In genomic region chr5:10627185-10628115, GRCh38 we compare ENCODE assay signal across 1 cellular context.
TF ChIP-seq lines count a peak whose summit lies in the region.

No MANE protein-coding gene starts in this region.

TF ChIP-seq in HepG2, 621 proteins besides CTCF, POLR2A, EP300 and RAD21 (continued from another document and continues in another):
- TF ChIP-seq ZHX2 (IDR thresholded peaks at IDR 0.05; ENCODE audit: low read depth) (no peak), ZHX2 (CRISPR knock-in tag; IDR thresholded peaks at IDR 0.05; ENCODE audit: borderline replicate concordance) (no peak), HMGXB4 (CRISPR knock-in tag; IDR thresholded peaks at IDR 0.05; ENCODE audit: borderline replicate concordance in 1 of 2, low read depth in 1 of 2) (0 out of 4 replicates have a peak, but pooled peaks of 1 of the 2 experiments have one; percentile 30), ARNT2 (CRISPR knock-in tag; IDR thresholded peaks at IDR 0.05; ENCODE audit: low read depth) (0 out of 2 replicates have a peak, but pooled peaks have one; percentile 33), RARA (CRISPR knock-in tag; IDR thresholded peaks at IDR 0.05) (no peak), REPIN1 (CRISPR knock-in tag; IDR thresholded peaks at IDR 0.05; ENCODE audit: borderline replicate concordance, low read depth) (peak; percentile 22; the same call in 1 of the 2 replicates), KDM6A (CRISPR knock-in tag; IDR thresholded peaks at IDR 0.05; ENCODE audit: low read depth) (no peak), JUND (CRISPR knock-in tag; IDR thresholded peaks at IDR 0.05) (no peak), HNRNPUL1 (IDR thresholded peaks at IDR 0.05; ENCODE audit: low read depth, low read length) (no peak), ZNF264 (CRISPR knock-in tag; IDR thresholded peaks at IDR 0.05) (no peak), XRCC5 (optimal IDR thresholded peaks at IDR 0.05; ENCODE audit: low read length) (peak; percentile 56), KMT2B (CRISPR knock-in tag; IDR thresholded peaks at IDR 0.05) (no peak), ATF7-NPFF (CRISPR knock-in tag; IDR thresholded peaks at IDR 0.05; ENCODE audit: low read depth) (no peak), IRF9 (CRISPR knock-in tag; IDR thresholded peaks at IDR 0.05; ENCODE audit: borderline replicate concordance) (no peak), FOSL2 (CRISPR knock-in tag; IDR thresholded peaks at IDR 0.05) (peak; percentile 30; the same call in 1 of the 2 replicates), TEAD3 (CRISPR knock-in tag; optimal IDR thresholded peaks at IDR 0.05; ENCODE audit: borderline replicate concordance) (peak; percentile 87), MTF1 (CRISPR knock-in tag; IDR thresholded peaks at IDR 0.05) (no peak), BORCS8-MEF2B (CRISPR knock-in tag; IDR thresholded peaks at IDR 0.05) (peak; percentile 46; the same call in 1 of the 2 replicates), SP2 (CRISPR knock-in tag; IDR thresholded peaks at IDR 0.05) (no peak), MEIS2 (CRISPR knock-in tag; IDR thresholded peaks at IDR 0.05) (0 out of 2 replicates have a peak, but pooled peaks have one; percentile 32), PHF21A (CRISPR knock-in tag; IDR thresholded peaks at IDR 0.05) (peak; percentile 37; the same call in 1 of the 2 replicates), TARDBP (CRISPR knock-in tag; IDR thresholded peaks at IDR 0.05) (0 out of 2 replicates have a peak, but pooled peaks have one; percentile 36), E2F1 (CRISPR knock-in tag; IDR thresholded peaks at IDR 0.05) (no peak), ZNF687 (CRISPR knock-in tag; IDR thresholded peaks at IDR 0.05) (peak; percentile 45), ZNF205 (CRISPR knock-in tag; IDR thresholded peaks at IDR 0.05) (no peak), RORA (CRISPR knock-in tag; IDR thresholded peaks at IDR 0.05) (no peak), SOX6 (IDR thresholded peaks at IDR 0.05) (no peak), SOX6 (CRISPR knock-in tag; IDR thresholded peaks at IDR 0.05) (no peak), ZNF33A (CRISPR knock-in tag; IDR thresholded peaks at IDR 0.05; ENCODE audit: borderline replicate concordance) (no peak), ZNF652 (CRISPR knock-in tag; IDR thresholded peaks at IDR 0.05; ENCODE audit: borderline replicate concordance, low read depth) (0 out of 2 replicates have a peak, but pooled peaks have one; percentile 15), ZNF615 (CRISPR knock-in tag; IDR thresholded peaks at IDR 0.05; ENCODE audit: borderline replicate concordance) (peak; percentile 22; the same call in 1 of the 2 replicates), MYC (CRISPR knock-in tag; IDR thresholded peaks at IDR 0.05; ENCODE audit: borderline replicate concordance) (peak; percentile 52; the same call in 1 of the 2 replicates)
- TF ChIP-seq, protein P1, sequence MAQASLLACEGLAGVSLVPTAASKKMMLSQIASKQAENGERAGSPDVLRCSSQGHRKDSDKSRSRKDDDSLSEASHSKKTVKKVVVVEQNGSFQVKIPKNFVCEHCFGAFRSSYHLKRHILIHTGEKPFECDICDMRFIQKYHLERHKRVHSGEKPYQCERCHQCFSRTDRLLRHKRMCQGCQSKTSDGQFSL (CRISPR knock-in tag; IDR thresholded peaks at IDR 0.05), result no peak
- TF ChIP-seq, protein P2, sequence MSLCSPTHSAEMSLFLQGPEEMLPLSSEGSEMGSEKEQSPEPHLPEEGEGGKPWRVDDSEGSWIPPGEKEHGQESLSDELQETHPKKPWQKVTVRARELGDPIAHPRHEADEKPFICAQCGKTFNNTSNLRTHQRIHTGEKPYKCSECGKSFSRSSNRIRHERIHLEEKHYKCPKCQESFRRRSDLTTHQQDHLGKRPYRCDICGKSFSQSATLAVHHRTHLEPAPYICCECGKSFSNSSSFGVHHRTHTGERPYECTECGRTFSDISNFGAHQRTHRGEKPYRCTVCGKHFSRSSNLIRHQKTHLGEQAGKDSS (CRISPR knock-in tag; IDR thresholded peaks at IDR 0.05; ENCODE audit: borderline replicate concordance, low read depth), result no peak
- TF ChIP-seq, protein P3, sequence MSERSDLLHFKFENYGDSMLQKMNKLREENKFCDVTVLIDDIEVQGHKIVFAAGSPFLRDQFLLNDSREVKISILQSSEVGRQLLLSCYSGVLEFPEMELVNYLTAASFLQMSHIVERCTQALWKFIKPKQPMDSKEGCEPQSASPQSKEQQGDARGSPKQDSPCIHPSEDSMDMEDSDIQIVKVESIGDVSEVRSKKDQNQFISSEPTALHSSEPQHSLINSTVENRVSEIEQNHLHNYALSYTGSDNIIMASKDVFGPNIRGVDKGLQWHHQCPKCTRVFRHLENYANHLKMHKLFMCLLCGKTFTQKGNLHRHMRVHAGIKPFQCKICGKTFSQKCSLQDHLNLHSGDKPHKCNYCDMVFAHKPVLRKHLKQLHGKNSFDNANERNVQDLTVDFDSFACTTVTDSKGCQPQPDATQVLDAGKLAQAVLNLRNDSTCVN (CRISPR knock-in tag; IDR thresholded peaks at IDR 0.05; ENCODE audit: borderline replicate concordance), result no peak
- TF ChIP-seq, protein P4, sequence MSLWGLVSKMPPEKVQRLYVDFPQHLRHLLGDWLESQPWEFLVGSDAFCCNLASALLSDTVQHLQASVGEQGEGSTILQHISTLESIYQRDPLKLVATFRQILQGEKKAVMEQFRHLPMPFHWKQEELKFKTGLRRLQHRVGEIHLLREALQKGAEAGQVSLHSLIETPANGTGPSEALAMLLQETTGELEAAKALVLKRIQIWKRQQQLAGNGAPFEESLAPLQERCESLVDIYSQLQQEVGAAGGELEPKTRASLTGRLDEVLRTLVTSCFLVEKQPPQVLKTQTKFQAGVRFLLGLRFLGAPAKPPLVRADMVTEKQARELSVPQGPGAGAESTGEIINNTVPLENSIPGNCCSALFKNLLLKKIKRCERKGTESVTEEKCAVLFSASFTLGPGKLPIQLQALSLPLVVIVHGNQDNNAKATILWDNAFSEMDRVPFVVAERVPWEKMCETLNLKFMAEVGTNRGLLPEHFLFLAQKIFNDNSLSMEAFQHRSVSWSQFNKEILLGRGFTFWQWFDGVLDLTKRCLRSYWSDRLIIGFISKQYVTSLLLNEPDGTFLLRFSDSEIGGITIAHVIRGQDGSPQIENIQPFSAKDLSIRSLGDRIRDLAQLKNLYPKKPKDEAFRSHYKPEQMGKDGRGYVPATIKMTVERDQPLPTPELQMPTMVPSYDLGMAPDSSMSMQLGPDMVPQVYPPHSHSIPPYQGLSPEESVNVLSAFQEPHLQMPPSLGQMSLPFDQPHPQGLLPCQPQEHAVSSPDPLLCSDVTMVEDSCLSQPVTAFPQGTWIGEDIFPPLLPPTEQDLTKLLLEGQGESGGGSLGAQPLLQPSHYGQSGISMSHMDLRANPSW (CRISPR knock-in tag; IDR thresholded peaks at IDR 0.05; ENCODE audit: borderline replicate concordance), result 0 out of 2 replicates have a peak, but pooled peaks have one; percentile 25
- TF ChIP-seq, protein P5, sequence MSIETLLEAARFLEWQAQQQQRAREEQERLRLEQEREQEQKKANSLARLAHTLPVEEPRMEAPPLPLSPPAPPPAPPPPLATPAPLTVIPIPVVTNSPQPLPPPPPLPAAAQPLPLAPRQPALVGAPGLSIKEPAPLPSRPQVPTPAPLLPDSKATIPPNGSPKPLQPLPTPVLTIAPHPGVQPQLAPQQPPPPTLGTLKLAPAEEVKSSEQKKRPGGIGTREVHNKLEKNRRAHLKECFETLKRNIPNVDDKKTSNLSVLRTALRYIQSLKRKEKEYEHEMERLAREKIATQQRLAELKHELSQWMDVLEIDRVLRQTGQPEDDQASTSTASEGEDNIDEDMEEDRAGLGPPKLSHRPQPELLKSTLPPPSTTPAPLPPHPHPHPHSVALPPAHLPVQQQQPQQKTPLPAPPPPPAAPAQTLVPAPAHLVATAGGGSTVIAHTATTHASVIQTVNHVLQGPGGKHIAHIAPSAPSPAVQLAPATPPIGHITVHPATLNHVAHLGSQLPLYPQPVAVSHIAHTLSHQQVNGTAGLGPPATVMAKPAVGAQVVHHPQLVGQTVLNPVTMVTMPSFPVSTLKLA (IDR thresholded peaks at IDR 0.05), result no peak
